Comparison of ENCODE assay signal across 1 cellular context in the genomic region with DNA sequence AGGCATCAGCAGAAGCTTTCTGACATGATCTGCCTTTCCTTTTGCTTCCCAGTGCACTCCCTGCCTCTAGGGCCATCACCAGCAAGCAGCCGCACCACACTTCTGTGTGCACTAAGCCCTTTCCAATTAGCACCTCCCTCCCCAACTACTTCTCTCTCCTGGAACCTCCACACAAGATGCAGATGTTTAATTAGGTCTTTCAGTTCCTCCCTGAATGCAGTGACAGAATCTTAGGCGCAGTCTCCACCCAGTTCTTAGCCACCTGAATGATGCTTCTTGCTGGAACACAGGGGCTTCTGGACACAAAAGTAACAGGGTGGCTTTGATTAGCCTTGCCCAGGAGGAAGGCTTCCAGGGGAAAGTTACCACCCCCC.
TF ChIP-seq lines count a peak whose summit lies in the region.

No MANE protein-coding gene starts in this region.

TF ChIP-seq in K562, 482 proteins besides CTCF, POLR2A, EP300 and RAD21:
- TF ChIP-seq, protein P1, sequence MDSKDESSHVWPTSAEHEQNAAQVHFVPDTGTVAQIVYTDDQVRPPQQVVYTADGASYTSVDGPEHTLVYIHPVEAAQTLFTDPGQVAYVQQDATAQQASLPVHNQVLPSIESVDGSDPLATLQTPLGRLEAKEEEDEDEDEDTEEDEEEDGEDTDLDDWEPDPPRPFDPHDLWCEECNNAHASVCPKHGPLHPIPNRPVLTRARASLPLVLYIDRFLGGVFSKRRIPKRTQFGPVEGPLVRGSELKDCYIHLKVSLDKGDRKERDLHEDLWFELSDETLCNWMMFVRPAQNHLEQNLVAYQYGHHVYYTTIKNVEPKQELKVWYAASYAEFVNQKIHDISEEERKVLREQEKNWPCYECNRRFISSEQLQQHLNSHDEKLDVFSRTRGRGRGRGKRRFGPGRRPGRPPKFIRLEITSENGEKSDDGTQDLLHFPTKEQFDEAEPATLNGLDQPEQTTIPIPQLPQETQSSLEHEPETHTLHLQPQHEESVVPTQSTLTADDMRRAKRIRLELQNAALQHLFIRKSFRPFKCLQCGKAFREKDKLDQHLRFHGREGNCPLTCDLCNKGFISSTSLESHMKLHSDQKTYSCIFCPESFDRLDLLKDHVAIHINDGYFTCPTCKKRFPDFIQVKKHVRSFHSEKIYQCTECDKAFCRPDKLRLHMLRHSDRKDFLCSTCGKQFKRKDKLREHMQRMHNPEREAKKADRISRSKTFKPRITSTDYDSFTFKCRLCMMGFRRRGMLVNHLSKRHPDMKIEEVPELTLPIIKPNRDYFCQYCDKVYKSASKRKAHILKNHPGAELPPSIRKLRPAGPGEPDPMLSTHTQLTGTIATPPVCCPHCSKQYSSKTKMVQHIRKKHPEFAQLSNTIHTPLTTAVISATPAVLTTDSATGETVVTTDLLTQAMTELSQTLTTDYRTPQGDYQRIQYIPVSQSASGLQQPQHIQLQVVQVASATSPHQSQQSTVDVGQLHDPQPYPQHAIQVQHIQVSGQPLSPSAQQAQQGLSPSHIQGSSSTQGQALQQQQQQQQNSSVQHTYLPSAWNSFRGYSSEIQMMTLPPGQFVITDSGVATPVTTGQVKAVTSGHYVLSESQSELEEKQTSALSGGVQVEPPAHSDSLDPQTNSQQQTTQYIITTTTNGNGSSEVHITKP (IDR thresholded peaks at IDR 0.05; ENCODE audit: partially characterized antibody) = peak; percentile 38
- TF ChIP-seq HMGN3 (IDR thresholded peaks at IDR 0.05; ENCODE audit: borderline replicate concordance, extremely low read depth, insufficient read length, low read depth, low read length) (no peak), ZNF57 (CRISPR knock-in tag; IDR thresholded peaks at IDR 0.05) (no peak), MTA3 (IDR thresholded peaks at IDR 0.05; ENCODE audit: borderline replicate concordance) (no peak), BCOR (IDR thresholded peaks at IDR 0.05) (no peak), RAD51 (IDR thresholded peaks at IDR 0.05; ENCODE audit: borderline replicate concordance, low read depth) (no peak)
- TF ChIP-seq, protein P2, sequence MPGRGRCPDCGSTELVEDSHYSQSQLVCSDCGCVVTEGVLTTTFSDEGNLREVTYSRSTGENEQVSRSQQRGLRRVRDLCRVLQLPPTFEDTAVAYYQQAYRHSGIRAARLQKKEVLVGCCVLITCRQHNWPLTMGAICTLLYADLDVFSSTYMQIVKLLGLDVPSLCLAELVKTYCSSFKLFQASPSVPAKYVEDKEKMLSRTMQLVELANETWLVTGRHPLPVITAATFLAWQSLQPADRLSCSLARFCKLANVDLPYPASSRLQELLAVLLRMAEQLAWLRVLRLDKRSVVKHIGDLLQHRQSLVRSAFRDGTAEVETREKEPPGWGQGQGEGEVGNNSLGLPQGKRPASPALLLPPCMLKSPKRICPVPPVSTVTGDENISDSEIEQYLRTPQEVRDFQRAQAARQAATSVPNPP (IDR thresholded peaks at IDR 0.05; ENCODE audit: borderline replicate concordance, insufficient read depth, insufficient read length) = no peak
- TF ChIP-seq, protein P3, sequence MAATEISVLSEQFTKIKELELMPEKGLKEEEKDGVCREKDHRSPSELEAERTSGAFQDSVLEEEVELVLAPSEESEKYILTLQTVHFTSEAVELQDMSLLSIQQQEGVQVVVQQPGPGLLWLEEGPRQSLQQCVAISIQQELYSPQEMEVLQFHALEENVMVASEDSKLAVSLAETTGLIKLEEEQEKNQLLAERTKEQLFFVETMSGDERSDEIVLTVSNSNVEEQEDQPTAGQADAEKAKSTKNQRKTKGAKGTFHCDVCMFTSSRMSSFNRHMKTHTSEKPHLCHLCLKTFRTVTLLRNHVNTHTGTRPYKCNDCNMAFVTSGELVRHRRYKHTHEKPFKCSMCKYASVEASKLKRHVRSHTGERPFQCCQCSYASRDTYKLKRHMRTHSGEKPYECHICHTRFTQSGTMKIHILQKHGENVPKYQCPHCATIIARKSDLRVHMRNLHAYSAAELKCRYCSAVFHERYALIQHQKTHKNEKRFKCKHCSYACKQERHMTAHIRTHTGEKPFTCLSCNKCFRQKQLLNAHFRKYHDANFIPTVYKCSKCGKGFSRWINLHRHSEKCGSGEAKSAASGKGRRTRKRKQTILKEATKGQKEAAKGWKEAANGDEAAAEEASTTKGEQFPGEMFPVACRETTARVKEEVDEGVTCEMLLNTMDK (IDR thresholded peaks at IDR 0.05; ENCODE audit: borderline replicate concordance, insufficient read depth, low read depth, low read length, poor library complexity, severe bottlenecking) = no peak
